15 cellular contexts compared by ENCODE assay signal in the genomic region with DNA sequence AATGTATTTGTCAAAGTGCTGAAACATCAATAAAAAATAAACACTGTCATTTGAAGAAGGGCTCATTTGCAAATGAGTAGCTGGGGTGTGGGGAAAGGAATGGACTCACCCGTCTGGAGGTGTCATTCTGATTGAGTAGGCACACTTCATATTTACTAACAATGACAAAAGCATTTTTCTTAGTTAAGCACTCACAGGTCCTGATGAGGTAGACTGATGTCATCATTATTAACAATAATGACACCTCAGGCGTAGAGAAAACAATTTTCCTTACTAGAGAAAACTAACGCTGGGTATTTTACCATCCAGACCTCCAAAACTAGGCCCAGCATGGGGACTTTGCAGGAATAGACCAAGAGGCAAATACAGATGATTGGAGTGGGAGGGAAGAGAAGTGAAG.
DNase-seq lines count a peak whose midpoint lies in the region; ATAC-seq, FAIRE-seq and TF ChIP-seq lines count a peak whose summit lies in the region.
"Had no signal": no experiment of that assay in that cellular context is flagged by ENCODE, and none has a peak within 500 bp of the region (broad histone marks: within the 10 kb centered on the region; RNA-seq: fewer than 3 reads in every experiment).

No MANE protein-coding gene starts in this region.

- H2AFZ ChIP-seq in astrocyte (ENCODE audit: low read depth, low read length) (no peak overlapping the region), smooth muscle cell (ENCODE audit: low read depth) (no peak overlapping the region)
- H2AFZ ChIP-seq: GM23248 had no signal

- H3K9ac ChIP-seq in astrocyte (ENCODE audit: low read length) (no peak overlapping the region), smooth muscle cell (ENCODE audit: low read depth) (no peak overlapping the region)
- H3K9ac ChIP-seq: GM23248 had no signal

- H3K27me3 Mint-ChIP-seq in activated CD4-positive, alpha-beta T cell treated with anti-CD3 and anti-CD28 coated beads, Interleukin-2, amount 10 ng/mL, durations not matched to agents 7 days and 5 days: no peaks in the 10 kb centered on the region
- no peaks in the 10 kb centered on the region; the same call in 1 of the 2 replicates for H3K27me3 Mint-ChIP-seq in HFFc6 (ENCODE audit: insufficient read depth)
- peaks cover 2% of the 10 kb centered on the region for H3K27me3 Mint-ChIP-seq in astrocyte (ENCODE audit: low read depth, unreplicated experiment)
- H3K27me3 Mint-ChIP-seq: CD8-positive, alpha-beta memory T cell had no signal

- H3F3A ChIP-seq in smooth muscle cell (ENCODE audit: low read depth): peaks cover 7% of the 10 kb centered on the region

- POLR2A ChIA-PET in activated CD4-positive, alpha-beta T cell treated with anti-CD3 and anti-CD28 coated beads, Interleukin-2, amount 10 ng/mL, durations not matched to agents 7 days and 5 days (lab: Charles Lee): no interaction called here

- no peaks in the 10 kb centered on the region for H4K20me1 ChIP-seq in astrocyte (ENCODE audit: insufficient read depth, low read length)
- no peaks in the 10 kb centered on the region for H4K20me1 ChIP-seq in smooth muscle cell (ENCODE audit: low read depth)

- no peaks in the 10 kb centered on the region for H3K9me3 Mint-ChIP-seq in activated CD4-positive, alpha-beta T cell treated with anti-CD3 and anti-CD28 coated beads, Interleukin-2, amount 10 ng/mL, durations not matched to agents 7 days and 5 days
- no peaks in the 10 kb centered on the region for H3K9me3 Mint-ChIP-seq in HFFc6
- H3K9me3 Mint-ChIP-seq in astrocyte (ENCODE audit: unreplicated experiment): no peaks in the 10 kb centered on the region
- H3K9me3 Mint-ChIP-seq: CD8-positive, alpha-beta memory T cell had no signal

- no peak overlapping the region for H3K4me3 Mint-ChIP-seq in activated CD4-positive, alpha-beta T cell treated with anti-CD3 and anti-CD28 coated beads, Interleukin-2, amount 10 ng/mL, durations not matched to agents 7 days and 5 days
- H3K4me3 Mint-ChIP-seq in HFFc6 (no peak overlapping the region), astrocyte (ENCODE audit: unreplicated experiment) (no peak overlapping the region)
- H3K4me3 Mint-ChIP-seq: CD8-positive, alpha-beta memory T cell had no signal

- TF ChIP-seq CTCF in HFFc6 (IDR thresholded peaks at IDR 0.05) (no peak), astrocyte (IDR thresholded peaks at IDR 0.05; ENCODE audit: insufficient read depth, low read depth, low read length) (no peak), smooth muscle cell (IDR thresholded peaks at IDR 0.05; ENCODE audit: borderline replicate concordance, insufficient read depth, poor library complexity, severe bottlenecking) (no peak), testis (IDR thresholded peaks at IDR 0.05) (no peak)

- no peak for ATAC-seq in GM18861 (IDR thresholded peaks at IDR 0.05; ENCODE audit: unreplicated experiment)
- ATAC-seq in GM18870 (IDR thresholded peaks at IDR 0.05; ENCODE audit: unreplicated experiment): no peak

- H3K4me1 Mint-ChIP-seq in activated CD4-positive, alpha-beta T cell treated with anti-CD3 and anti-CD28 coated beads, Interleukin-2, amount 10 ng/mL, durations not matched to agents 7 days and 5 days: peaks cover 23% of the 10 kb centered on the region
- peaks cover 60% of the 10 kb centered on the region for H3K4me1 Mint-ChIP-seq in HFFc6 (ENCODE audit: low read depth)
- H3K4me1 Mint-ChIP-seq in astrocyte (ENCODE audit: low read depth, unreplicated experiment): peaks cover 23% of the 10 kb centered on the region

- intact Hi-C loops in testis (cut with DNase I; ENCODE audit: low total_unique reads): no loop called here

- H3K27ac ChIP-seq in astrocyte (ENCODE audit: low read depth, low read length) (peak overlapping the region; percentile 33), smooth muscle cell (ENCODE audit: low read depth) (peak overlapping the region; percentile 75), testis (no peak overlapping the region)

- no peaks in the 10 kb centered on the region for H3K36me3 Mint-ChIP-seq in activated CD4-positive, alpha-beta T cell treated with anti-CD3 and anti-CD28 coated beads, Interleukin-2, amount 10 ng/mL, durations not matched to agents 7 days and 5 days (ENCODE audit: low read depth)
- H3K36me3 Mint-ChIP-seq in HFFc6 (ENCODE audit: low read depth): no peaks in the 10 kb centered on the region
- no peaks in the 10 kb centered on the region for H3K36me3 Mint-ChIP-seq in astrocyte (ENCODE audit: low read depth, unreplicated experiment)
- H3K36me3 Mint-ChIP-seq: CD8-positive, alpha-beta memory T cell had no signal

- H3K4me2 ChIP-seq in astrocyte (ENCODE audit: low read length): no peak overlapping the region
- H3K4me2 ChIP-seq in smooth muscle cell: peak overlapping the region; percentile 26

- H3K79me2 ChIP-seq in astrocyte (ENCODE audit: insufficient read depth, low read length): no peaks in the 10 kb centered on the region
- H3K79me2 ChIP-seq in smooth muscle cell (ENCODE audit: low read depth): no peaks in the 10 kb centered on the region

- no peak for TF ChIP-seq POLR2A in testis (IDR thresholded peaks at IDR 0.05)

- H3K4me3 ChIP-seq in astrocyte (ENCODE audit: insufficient read depth, low read depth, low read length) (no peak overlapping the region), smooth muscle cell (no peak overlapping the region), testis (no peak overlapping the region)
- H3K4me3 ChIP-seq: GM23248, HAP-1 had no signal

- FAIRE-seq in astrocyte (lab: Jason Lieb, UNC): no peak
- FAIRE-seq: G401.6 had no signal

- WGBS in smooth muscle cell (ENCODE audit: low lambda C conversion rate): 87% methylated on average over 3 of the region's 3 CpGs
- WGBS in testis, 2 donors: 94 to 95% methylated on average over 3 of the region's 3 CpGs

- H3K4me1 ChIP-seq in astrocyte (ENCODE audit: insufficient read depth, low read length) (peaks cover 27% of the 10 kb centered on the region), smooth muscle cell (ENCODE audit: low read depth) (no peaks in the 10 kb centered on the region), testis (no peaks in the 10 kb centered on the region)
- H3K4me1 ChIP-seq: HAP-1 had no signal

- H3K27ac Mint-ChIP-seq in activated CD4-positive, alpha-beta T cell treated with anti-CD3 and anti-CD28 coated beads, Interleukin-2, amount 10 ng/mL, durations not matched to agents 7 days and 5 days: peak overlapping the region; percentile 7
- H3K27ac Mint-ChIP-seq in HFFc6 (peak overlapping the region; percentile 96; the same call in 1 of the 2 replicates), astrocyte (ENCODE audit: unreplicated experiment) (peak overlapping the region; percentile 95)
- H3K27ac Mint-ChIP-seq: CD8-positive, alpha-beta memory T cell had no signal

- no peaks in the 10 kb centered on the region for H3K36me3 ChIP-seq in astrocyte (ENCODE audit: insufficient read depth, low read length)
- no peaks in the 10 kb centered on the region for H3K36me3 ChIP-seq in smooth muscle cell (ENCODE audit: low read depth)
- H3K36me3 ChIP-seq in testis (ENCODE audit: low read depth, missing control alignments): no peaks in the 10 kb centered on the region
- H3K36me3 ChIP-seq: HAP-1 had no signal

- peaks cover 2% of the 10 kb centered on the region for H3K27me3 ChIP-seq in astrocyte (ENCODE audit: insufficient read depth, low read length)
- H3K27me3 ChIP-seq in smooth muscle cell (ENCODE audit: low read depth): no peaks in the 10 kb centered on the region
- no peaks in the 10 kb centered on the region for H3K27me3 ChIP-seq in testis

- no peak for DNase-seq in activated CD4-positive, alpha-beta T cell treated with anti-CD3 and anti-CD28 coated beads, Interleukin-2, amount 10 ng/mL, durations not matched to agents 7 days and 5 days
- no peak for DNase-seq in activated CD4-positive, alpha-beta T cell treated with anti-CD3 and anti-CD28 coated beads for 4 hours
- DNase-seq in HFFc6 (no peak), astrocyte (ENCODE audit: low read depth) (no peak), smooth muscle cell (lab: John Stamatoyannopoulos, UW; ENCODE audit: unreplicated experiment) (no peak), testis (no peak)
- DNase-seq: C1 segment of cervical spinal cord; CD8-positive, alpha-beta memory T cell; NCI-H1105; NCI-H2081 treated with DMSO at 0.1 percent for 48 hours had no signal

- CTCF ChIA-PET in activated CD4-positive, alpha-beta T cell treated with anti-CD3 and anti-CD28 coated beads, Interleukin-2, amount 10 ng/mL, durations not matched to agents 7 days and 5 days (lab: Charles Lee): interaction anchor here (1.0 kb wide), 1 partner anchor 65 kb away, joined by 4 read pairs; no protein-coding TSS in a partner anchor

- H3K9me3 ChIP-seq in astrocyte (ENCODE audit: insufficient read depth, low read depth, low read length): no peaks in the 10 kb centered on the region
- H3K9me3 ChIP-seq in smooth muscle cell (replicated peaks; ENCODE audit: low read depth): no peaks in the 10 kb centered on the region
- no peaks in the 10 kb centered on the region for H3K9me3 ChIP-seq in testis
- H3K9me3 ChIP-seq: HAP-1 had no signal

Comparison
In these comparisons a context has a peak if more than half of its experiments do, and no peak if none do; other contexts are left out.
1. H3K27ac Mint-ChIP-seq: peak in every context shown above with its lines; median percentile 96 in HFFc6; 95 in astrocyte; 7 in activated CD4-positive, alpha-beta T cell treated with anti-CD3 and anti-CD28 coated beads, Interleukin-2, amount 10 ng/mL, durations not matched to agents 7 days and 5 days.
2. H3K27ac ChIP-seq: peak in astrocyte (single experiment) and smooth muscle cell (single experiment); none in testis (0 of 2).